In genomic region chr7:155493744-155494538, GRCh38 we compare ENCODE assay signal across 1 cellular context.
TF ChIP-seq lines count a peak whose summit lies in the region.

No MANE protein-coding gene starts in this region.

TF ChIP-seq in H1, 55 proteins besides CTCF, POLR2A, EP300 and RAD21:
- no peak for TF ChIP-seq RNF2 (IDR thresholded peaks at IDR 0.05; ENCODE audit: borderline replicate concordance, low read depth, low read length, missing control alignments, poor library complexity, severe bottlenecking)
